Comparison of ENCODE assay signal across 17 cellular contexts in the genomic region with DNA sequence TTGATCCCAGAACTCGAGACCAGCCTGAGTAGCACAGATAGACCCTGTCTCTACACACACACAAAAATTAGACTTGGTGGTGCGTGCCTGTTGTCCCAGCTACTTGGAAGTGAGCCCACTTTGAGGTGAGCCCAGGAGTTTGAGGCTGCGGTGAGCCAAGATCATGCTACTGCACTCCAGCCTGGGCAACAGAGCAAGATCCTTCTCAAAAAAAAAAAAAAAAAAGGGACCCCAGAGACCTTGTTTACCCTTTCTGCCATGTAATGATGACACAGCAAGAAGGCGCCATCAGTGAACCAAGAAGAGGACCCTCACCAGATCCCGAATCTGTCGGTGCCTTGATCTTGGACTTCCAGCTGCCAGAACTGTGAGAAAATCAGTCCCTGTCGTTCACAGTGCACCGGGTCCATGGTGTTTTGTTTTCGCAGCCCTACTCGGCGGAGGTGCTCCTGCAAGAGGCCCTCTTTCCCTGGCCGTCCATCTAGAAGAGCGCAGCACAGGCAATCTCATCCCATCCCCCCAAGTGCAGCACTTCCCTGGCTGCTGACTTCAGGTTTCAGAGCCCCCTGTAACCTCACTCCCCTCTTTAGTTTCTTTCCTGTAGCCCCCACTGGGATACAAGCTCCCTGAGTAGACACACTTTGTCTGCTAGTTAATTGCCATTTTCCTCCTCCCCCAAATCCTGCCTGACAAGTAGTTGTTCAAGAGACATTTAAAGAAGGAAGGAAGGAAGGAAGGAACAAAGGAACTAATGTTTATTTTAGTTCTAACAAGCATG.
DNase-seq lines count a peak whose midpoint lies in the region; TF ChIP-seq lines count a peak whose summit lies in the region.
"Had no signal": no experiment of that assay in that cellular context is flagged by ENCODE, and none has a peak within 500 bp of the region (broad histone marks: within the 10 kb centered on the region; RNA-seq: fewer than 3 reads in every experiment).

No MANE protein-coding gene starts in this region.

- H4K20me1 ChIP-seq in BLaER1 treated with 17β-estradiol and CSF1 and Interleukin-3, amounts not matched to agents 10 nM and 100 nM = peaks cover 0 to 97% (median 0%) of the 10 kb centered on the region in 11 experiments; a peak in 8 of 22 replicates
- H4K20me1 ChIP-seq in hepatocyte (ENCODE audit: insufficient read depth, poor library complexity, severe bottlenecking) = no peaks in the 10 kb centered on the region

- H3K27me3 Mint-ChIP-seq in endodermal cell (ENCODE audit: insufficient read depth) = peaks cover 43% of the 10 kb centered on the region
- peaks cover 82% of the 10 kb centered on the region for H3K27me3 Mint-ChIP-seq in neural crest cell (ENCODE audit: low read depth)
- H3K27me3 Mint-ChIP-seq: effector memory CD8-positive, alpha-beta T cell had no signal

- H3K9ac ChIP-seq in BLaER1 treated with 17β-estradiol and CSF1 and Interleukin-3, amounts not matched to agents 10 nM and 100 nM = peak overlapping the region in 5 of 11 experiments; percentile 10 to 59 (median 48); a peak in 9 of 22 replicates
- H3K9ac ChIP-seq in endodermal cell (ENCODE audit: extremely low read depth, low read length, poor library complexity, severe bottlenecking) = no peak overlapping the region

- no peak overlapping the region; a peak in 1 of 20 replicates for H3K4me3 ChIP-seq in BLaER1 treated with 17β-estradiol and CSF1 and Interleukin-3, amounts not matched to agents 10 nM and 100 nM
- H3K4me3 ChIP-seq in endodermal cell (ENCODE audit: low read length) = no peak overlapping the region
- H3K4me3 ChIP-seq in hepatocyte = no peak overlapping the region
- H3K4me3 ChIP-seq: breast epithelium, SK-N-MC, skin epidermis, vagina had no signal

- H3K36me3 Mint-ChIP-seq in endodermal cell (ENCODE audit: low read depth) (no peaks in the 10 kb centered on the region), neural crest cell (ENCODE audit: low read depth) (peaks cover 3% of the 10 kb centered on the region)

- TF ChIP-seq CTCF in endodermal cell (conservative IDR thresholded peaks at IDR 0.05) = no peak
- TF ChIP-seq CTCF in neural crest cell (conservative IDR thresholded peaks at IDR 0.05) = no peak
- TF ChIP-seq CTCF in hepatocyte (IDR thresholded peaks at IDR 0.05; ENCODE audit: poor library complexity) = no peak

- 71 to 85% methylated on average over 10 to 13 of the region's 13 CpGs for WGBS in endodermal cell (ENCODE audit: insufficient coverage in 1 of 2, insufficient read length in 1 of 2), 2 experiments
- 81% methylated on average over 13 of the region's 13 CpGs for WGBS in hepatocyte (ENCODE audit: low lambda C conversion rate, missing lambda C conversion rate)

- H3K27ac Mint-ChIP-seq in endodermal cell (no peak overlapping the region), neural crest cell (ENCODE audit: unreplicated experiment) (peak overlapping the region; percentile 74)

- no peaks in the 10 kb centered on the region for H3K27me3 ChIP-seq in BLaER1 treated with 17β-estradiol and CSF1 and Interleukin-3, amounts not matched to agents 10 nM and 100 nM
- peaks cover 20% of the 10 kb centered on the region for H3K27me3 ChIP-seq in endodermal cell (ENCODE audit: control insufficient read depth, insufficient read depth, low read length, poor library complexity, severe bottlenecking)
- no peaks in the 10 kb centered on the region for H3K27me3 ChIP-seq in hepatocyte
- H3K27me3 ChIP-seq: breast epithelium, vagina had no signal

- peak overlapping the region; percentile 50 to 92 (median 76) for H3K4me2 ChIP-seq in BLaER1 treated with 17β-estradiol and CSF1 and Interleukin-3, amounts not matched to agents 10 nM and 100 nM
- H3K4me2 ChIP-seq in hepatocyte = no peak overlapping the region

- H3K4me1 Mint-ChIP-seq in endodermal cell (peaks cover 28% of the 10 kb centered on the region), neural crest cell (peaks cover 55% of the 10 kb centered on the region)

- H3K9me3 ChIP-seq in BLaER1 treated with 17β-estradiol and CSF1 and Interleukin-3, amounts not matched to agents 10 nM and 100 nM (replicated peaks in 1 of 11) = no peaks in the 10 kb centered on the region
- H3K9me3 ChIP-seq in KOPT-K1 (ENCODE audit: insufficient read depth, low read length, poor library complexity, severe bottlenecking) (no peaks in the 10 kb centered on the region), endodermal cell (ENCODE audit: control insufficient read depth, low read length) (no peaks in the 10 kb centered on the region), hepatocyte (ENCODE audit: low read depth) (no peaks in the 10 kb centered on the region)
- H3K9me3 ChIP-seq: breast epithelium, vagina had no signal

- H3K36me3 ChIP-seq in BLaER1 treated with 17β-estradiol and CSF1 and Interleukin-3, amounts not matched to agents 10 nM and 100 nM = peaks cover 0 to 16% (median 0%) of the 10 kb centered on the region in 11 experiments; a peak in 3 of 22 replicates
- H3K36me3 ChIP-seq in KOPT-K1 (ENCODE audit: insufficient read depth, low read length) = no peaks in the 10 kb centered on the region
- H3K36me3 ChIP-seq in endodermal cell (ENCODE audit: control insufficient read depth, insufficient read depth, low read length) = no peaks in the 10 kb centered on the region
- no peaks in the 10 kb centered on the region for H3K36me3 ChIP-seq in hepatocyte (replicated peaks; ENCODE audit: insufficient read depth, low read depth)
- H3K36me3 ChIP-seq: breast epithelium, vagina had no signal

- DNase-seq in endodermal cell = no peak
- no peak for DNase-seq in neural crest cell (ENCODE audit: low read depth, low spot score)
- DNase-seq in D341Med (ENCODE audit: low spot score) = no peak
- DNase-seq in hepatic stellate cell (ENCODE audit: low spot score) = no peak
- no peak for DNase-seq in hepatocyte (ENCODE audit: low spot score)
- DNase-seq in activated T-cell treated with anti-CD3 and anti-CD28 coated beads for 4 hours = no peak
- DNase-seq: activated gamma-delta T cell treated with Interleukin-2 at 50 U/mL for 16 hours; DND-41; effector memory CD8-positive, alpha-beta T cell; occipital lobe; stimulated activated naive CD4-positive, alpha-beta T cell had no signal

- peak overlapping the region in 7 of 11 experiments; percentile 10 to 67 (median 37); a peak in 8 of 22 replicates for H3K27ac ChIP-seq in BLaER1 treated with 17β-estradiol and CSF1 and Interleukin-3, amounts not matched to agents 10 nM and 100 nM
- H3K27ac ChIP-seq in KOPT-K1 (ENCODE audit: low read depth, low read length, poor library complexity, severe bottlenecking) = peak overlapping the region; percentile 6
- peak overlapping the region; percentile 48 for H3K27ac ChIP-seq in endodermal cell (ENCODE audit: low read depth, low read length)
- no peak overlapping the region for H3K27ac ChIP-seq in hepatocyte
- H3K27ac ChIP-seq: SK-N-MC, vagina had no signal

- H3K79me2 ChIP-seq in hepatocyte = no peaks in the 10 kb centered on the region

- H2AFZ ChIP-seq in hepatocyte = no peak overlapping the region

- peaks cover 4% of the 10 kb centered on the region for H3K9me3 Mint-ChIP-seq in endodermal cell
- H3K9me3 Mint-ChIP-seq in neural crest cell = no peaks in the 10 kb centered on the region
- H3K9me3 Mint-ChIP-seq: effector memory CD8-positive, alpha-beta T cell had no signal

- peaks cover 49 to 100% (median 86%) of the 10 kb centered on the region in 10 experiments for H3K4me1 ChIP-seq in BLaER1 treated with 17β-estradiol and CSF1 and Interleukin-3, amounts not matched to agents 10 nM and 100 nM
- peaks cover 5% of the 10 kb centered on the region for H3K4me1 ChIP-seq in endodermal cell (ENCODE audit: control insufficient read depth, insufficient read depth, low read length)
- peaks cover 30% of the 10 kb centered on the region for H3K4me1 ChIP-seq in hepatocyte (ENCODE audit: insufficient read depth)
- H3K4me1 ChIP-seq: breast epithelium had no signal

- H3K4me3 Mint-ChIP-seq in endodermal cell = no peak overlapping the region
- H3K4me3 Mint-ChIP-seq in neural crest cell = no peak overlapping the region
- H3K4me3 Mint-ChIP-seq: effector memory CD8-positive, alpha-beta T cell had no signal

- H3K9me2 ChIP-seq in hepatocyte (replicated peaks; ENCODE audit: insufficient read depth) = no peaks in the 10 kb centered on the region
